ENCODE assay signal across 10 cellular contexts in the genomic region with DNA sequence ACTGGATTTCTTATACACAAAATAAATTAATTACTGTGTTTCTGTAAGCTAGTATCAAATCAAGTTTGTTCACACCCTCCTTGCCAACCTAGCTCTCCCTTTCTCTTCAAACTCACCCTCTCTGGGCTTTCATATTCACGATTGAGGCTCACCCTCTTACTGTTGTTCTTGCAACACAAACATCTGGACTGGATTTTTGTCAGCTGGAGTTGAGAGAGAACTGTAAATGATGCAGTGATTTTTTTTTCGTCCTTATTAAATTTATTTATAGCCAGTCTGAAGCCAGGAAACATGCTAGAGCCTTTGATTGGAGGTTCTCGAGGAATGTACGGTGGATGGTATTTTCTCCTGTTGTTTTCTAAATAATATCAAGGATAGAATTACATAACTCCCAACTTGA.
DNase-seq lines count a peak whose midpoint lies in the region; ATAC-seq and TF ChIP-seq lines count a peak whose summit lies in the region.
"Had no signal": no experiment of that assay in that cellular context is flagged by ENCODE, and none has a peak within 500 bp of the region (broad histone marks: within the 10 kb centered on the region; RNA-seq: fewer than 3 reads in every experiment).

No MANE protein-coding gene starts in this region.

- H3K27ac ChIP-seq in C4-2B = peak overlapping the region; percentile 69; the same call in 1 of the 2 replicates
- peak overlapping the region; percentile 47 for H3K27ac ChIP-seq in SK-N-MC
- H3K27ac ChIP-seq in sigmoid colon = peak overlapping the region; percentile 67 to 82 (median 75)

- H3K36me3 ChIP-seq in SK-N-MC (ENCODE audit: insufficient read depth, low read length) = no peaks in the 10 kb centered on the region
- H3K36me3 ChIP-seq in sigmoid colon = no peaks in the 10 kb centered on the region
- H3K36me3 ChIP-seq: HAP-1 had no signal

- H3K9me3 ChIP-seq in SK-N-MC (ENCODE audit: low read depth, low read length) (no peaks in the 10 kb centered on the region), sigmoid colon (no peaks in the 10 kb centered on the region)
- H3K9me3 ChIP-seq: HAP-1 had no signal

- TF ChIP-seq POLR2A in sigmoid colon (IDR thresholded peaks at IDR 0.05) = no peak

- H3K4me1 ChIP-seq in sigmoid colon = peaks cover 0 to 49% (median 42%) of the 10 kb centered on the region in 4 donors
- H3K4me1 ChIP-seq: HAP-1 had no signal

- 42 to 65% methylated on average over 4 of the region's 4 CpGs for WGBS in sigmoid colon, 2 donors

- peak in 1 of 4 donors; percentile 55 for TF ChIP-seq EP300 in sigmoid colon (IDR thresholded peaks at IDR 0.05)

- H3K4me3 ChIP-seq in SK-N-MC (peak overlapping the region; percentile 26), sigmoid colon (no peak overlapping the region)
- H3K4me3 ChIP-seq: HAP-1 had no signal

- no peak overlapping the region for H3K9ac ChIP-seq in SK-N-MC (ENCODE audit: insufficient read length)

- intact Hi-C loops in left cardiac atrium (cut with DNase I) (no loop called here), sigmoid colon (cut with DNase I) (no loop called here)

- peak; percentile 35 to 55 for ATAC-seq in left cardiac atrium
- ATAC-seq in GM21360 (IDR thresholded peaks at IDR 0.05; ENCODE audit: unreplicated experiment) = no peak
- no peak for ATAC-seq in HG03432 (IDR thresholded peaks at IDR 0.05; ENCODE audit: unreplicated experiment)

- H3K27me3 ChIP-seq in sigmoid colon = no peaks in the 10 kb centered on the region

- no peak for TF ChIP-seq CTCF in C4-2B (conservative IDR thresholded peaks at IDR 0.05)
- no peak for TF ChIP-seq CTCF in sigmoid colon (IDR thresholded peaks at IDR 0.05)

- DNase-seq in SK-N-MC (ENCODE audit: low read depth, low spot score) (no peak), left cardiac atrium (no peak), sigmoid colon (no peak), NCI-H187 (lab: John Stamatoyannopoulos, UW) (no peak), superior temporal gyrus (ENCODE audit: extremely low spot score) (no peak)
- DNase-seq: activated CD4-positive, alpha-beta T cell treated with anti-CD3 and anti-CD28 coated beads, Interleukin-2, amount 50 U/mL, for 4 hours had no signal

Comparison
In these comparisons a context has a peak if more than half of its experiments do, and no peak if none do; other contexts are left out.
1. ATAC-seq: peak in left cardiac atrium (2 of 2); none in GM21360 (single experiment) and HG03432 (single experiment).
2. Peak in every context shown above with its lines, with median percentiles within 50 percentile points of each other: H3K27ac ChIP-seq.